Comparison of ENCODE assay signal across 8 cellular contexts in genomic region chr6:26054659-26054936, GRCh38. TPM values are rescaled to one million over a fixed set of nuclear protein-coding genes. Genes with fewer than 3 reads are reported as not detected.
DNase-seq lines count a peak whose midpoint lies in the region.

No MANE protein-coding gene starts in this region.

- CTCF ChIA-PET in activated CD4-positive, alpha-beta memory T cell treated with anti-CD3 and anti-CD28 coated beads, Interleukin-2, amount 10 ng/mL, durations not matched to agents 7 days and 5 days (lab: Charles Lee) = no interaction called here

- H3K27ac ChIP-seq in iPS-18a (ENCODE audit: low read length) = peak overlapping the region; percentile 87
- peak overlapping the region; percentile 86 for H3K27ac ChIP-seq in substantia nigra (ENCODE audit: low read depth, low read length, poor library complexity, severe bottlenecking)

- peak overlapping the region; percentile 80 for H3K4me3 ChIP-seq in iPS-18a (ENCODE audit: low read length)

- H3K4me1 ChIP-seq in iPS-18a (ENCODE audit: control insufficient read depth, low read depth, low read length) = peaks cover 19% of the 10 kb centered on the region

- POLR2A ChIA-PET in activated CD4-positive, alpha-beta memory T cell treated with anti-CD3 and anti-CD28 coated beads, Interleukin-2, amount 10 ng/mL, durations not matched to agents 7 days and 5 days (lab: Charles Lee) = interaction anchor here (0.8 to 16.9 kb wide), 10 partner anchors 10 to 180 kb away, joined by 3 to 2531 read pairs (median 86); a partner anchor contains a TSS

- no peaks in the 10 kb centered on the region for H3K36me3 ChIP-seq in iPS-18a (ENCODE audit: control insufficient read depth, low read depth, low read length)

- H3K27ac Mint-ChIP-seq in T-helper 1 cell treated with Interleukin-12 subunit alpha and Interleukin-12 subunit beta and Interleukin-4 antibody, amounts not matched to agents 30 μg/mL and 1 μg/mL, for 36 hours = peak overlapping the region; percentile 99
- peak overlapping the region; percentile 99 for H3K27ac Mint-ChIP-seq in activated CD4-positive, alpha-beta memory T cell treated with anti-CD3 and anti-CD28 coated beads, Interleukin-2, amount 10 ng/mL, durations not matched to agents 7 days and 5 days

- H3K9me3 ChIP-seq in iPS-18a (ENCODE audit: control insufficient read depth, low read depth, low read length) = no peaks in the 10 kb centered on the region

- no peaks in the 10 kb centered on the region for H3K27me3 Mint-ChIP-seq in T-helper 1 cell treated with Interleukin-12 subunit alpha and Interleukin-12 subunit beta and Interleukin-4 antibody, amounts not matched to agents 30 μg/mL and 1 μg/mL, for 36 hours (ENCODE audit: low read depth)
- H3K27me3 Mint-ChIP-seq in activated CD4-positive, alpha-beta memory T cell treated with anti-CD3 and anti-CD28 coated beads, Interleukin-2, amount 10 ng/mL, durations not matched to agents 7 days and 5 days = no peaks in the 10 kb centered on the region

- H3K4me1 Mint-ChIP-seq in T-helper 1 cell treated with Interleukin-12 subunit alpha and Interleukin-12 subunit beta and Interleukin-4 antibody, amounts not matched to agents 30 μg/mL and 1 μg/mL, for 36 hours (ENCODE audit: low read depth) = peaks cover 35% of the 10 kb centered on the region
- H3K4me1 Mint-ChIP-seq in activated CD4-positive, alpha-beta memory T cell treated with anti-CD3 and anti-CD28 coated beads, Interleukin-2, amount 10 ng/mL, durations not matched to agents 7 days and 5 days = peaks cover 37% of the 10 kb centered on the region

- H3K36me3 Mint-ChIP-seq in T-helper 1 cell treated with Interleukin-12 subunit alpha and Interleukin-12 subunit beta and Interleukin-4 antibody, amounts not matched to agents 30 μg/mL and 1 μg/mL, for 36 hours (ENCODE audit: low read depth) = peaks cover 6% of the 10 kb centered on the region
- peaks cover 10% of the 10 kb centered on the region for H3K36me3 Mint-ChIP-seq in activated CD4-positive, alpha-beta memory T cell treated with anti-CD3 and anti-CD28 coated beads, Interleukin-2, amount 10 ng/mL, durations not matched to agents 7 days and 5 days (ENCODE audit: low read depth)

- peak overlapping the region; percentile 97 for H3K9ac ChIP-seq in iPS-18a (ENCODE audit: low read length)

- no peak for DNase-seq in T-helper 1 cell
- DNase-seq in activated CD4-positive, alpha-beta memory T cell treated with anti-CD3 and anti-CD28 coated beads, Interleukin-2, amount 10 ng/mL, durations not matched to agents 7 days and 5 days = no peak
- DNase-seq in substantia nigra (lab: John Stamatoyannopoulos, UW) = no peak
- DNase-seq in Ammon's horn (ENCODE audit: low spot score) = no peak
- DNase-seq in NCI-H2227 (lab: John Stamatoyannopoulos, UW; ENCODE audit: unreplicated experiment) = no peak
- no peak for DNase-seq in KG1 (lab: John Stamatoyannopoulos, UW)

- no peaks in the 10 kb centered on the region for H3K27me3 ChIP-seq in iPS-18a (ENCODE audit: control insufficient read depth, insufficient read depth, low read length)

- peak overlapping the region; percentile 89 for H3K4me3 Mint-ChIP-seq in T-helper 1 cell treated with Interleukin-12 subunit alpha and Interleukin-12 subunit beta and Interleukin-4 antibody, amounts not matched to agents 30 μg/mL and 1 μg/mL, for 36 hours
- peak overlapping the region; percentile 83 for H3K4me3 Mint-ChIP-seq in activated CD4-positive, alpha-beta memory T cell treated with anti-CD3 and anti-CD28 coated beads, Interleukin-2, amount 10 ng/mL, durations not matched to agents 7 days and 5 days

- H3K9me3 Mint-ChIP-seq in T-helper 1 cell treated with Interleukin-12 subunit alpha and Interleukin-12 subunit beta and Interleukin-4 antibody, amounts not matched to agents 30 μg/mL and 1 μg/mL, for 36 hours = no peaks in the 10 kb centered on the region
- no peaks in the 10 kb centered on the region for H3K9me3 Mint-ChIP-seq in activated CD4-positive, alpha-beta memory T cell treated with anti-CD3 and anti-CD28 coated beads, Interleukin-2, amount 10 ng/mL, durations not matched to agents 7 days and 5 days

RNA-seq across cellular contexts. Expression of gene HFE, which starts 32.6 kb away (rescaled TPM):
- total RNA-seq in activated CD4-positive, alpha-beta memory T cell treated with anti-CD3 and anti-CD28 coated beads, Interleukin-2, amount 10 ng/mL, durations not matched to agents 7 days and 5 days = 1 to 10 TPM; 3.1 to 3.4 TPM
